ENCODE assay signal across 7 cellular contexts in genomic region chr9:136840877-136841645, GRCh38. TPM values are rescaled to one million over a fixed set of nuclear protein-coding genes. Genes with fewer than 3 reads are reported as not detected.
DNase-seq lines count a peak whose midpoint lies in the region; ATAC-seq and TF ChIP-seq lines count a peak whose summit lies in the region.

No MANE protein-coding gene starts in this region.

- peak overlapping the region; percentile 83 for H3K27ac ChIP-seq in cingulate gyrus (ENCODE audit: low read depth, low read length)
- H3K27ac ChIP-seq in neural cell (ENCODE audit: low read length) = no peak overlapping the region

- peak overlapping the region; percentile 26 for H3K9ac ChIP-seq in neural cell (ENCODE audit: low read length)

- no peaks in the 10 kb centered on the region for H3K9me2 ChIP-seq in neural cell (ENCODE audit: insufficient read depth, low read length)

- no peak overlapping the region for H2AFZ ChIP-seq in neural cell (ENCODE audit: low read depth, low read length)

- H3K4me2 ChIP-seq in neural cell (ENCODE audit: low read length) = no peak overlapping the region

- no peaks in the 10 kb centered on the region for H3K9me3 ChIP-seq in neural cell (ENCODE audit: low read length)

- TF ChIP-seq RAD21 in neural cell (conservative IDR thresholded peaks at IDR 0.05) = no peak

- peak; percentile 60 for DNase-seq in HT1080 (ENCODE audit: low read depth)
- DNase-seq in NCI-H524 (lab: John Stamatoyannopoulos, UW) = peak; percentile 94 to 95
- no peak for DNase-seq in HuH-7 (ENCODE audit: low spot score)
- DNase-seq in NK-92 (lab: John Stamatoyannopoulos, UW; ENCODE audit: unreplicated experiment) = no peak

- no peaks in the 10 kb centered on the region for H3F3A ChIP-seq in neural cell (ENCODE audit: insufficient read depth, low read length, poor library complexity, severe bottlenecking)

- no peak for TF ChIP-seq EP300 in neural cell (conservative IDR thresholded peaks at IDR 0.05; ENCODE audit: poor library complexity, severe bottlenecking)

- H3K4me3 ChIP-seq in neural cell (ENCODE audit: low read length) = no peak overlapping the region

- TF ChIP-seq CTCF in neural cell (IDR thresholded peaks at IDR 0.05; ENCODE audit: poor library complexity, severe bottlenecking) = no peak

- no peaks in the 10 kb centered on the region for H4K20me1 ChIP-seq in neural cell (ENCODE audit: insufficient read depth)

- H3K27me3 ChIP-seq in neural cell (ENCODE audit: insufficient read depth, low read depth, low read length) = no peaks in the 10 kb centered on the region

- no peak for ATAC-seq in HG03135 (IDR thresholded peaks at IDR 0.05; ENCODE audit: unreplicated experiment)

- H3K36me3 ChIP-seq in neural cell (ENCODE audit: insufficient read depth, low read length) = no peaks in the 10 kb centered on the region

- H3K79me2 ChIP-seq in neural cell (replicated peaks; ENCODE audit: insufficient read depth, low read length) = no peaks in the 10 kb centered on the region

TF ChIP-seq in neural cell, 6 proteins besides CTCF, POLR2A, EP300 and RAD21:
- TF ChIP-seq SMC3 (conservative IDR thresholded peaks at IDR 0.05; ENCODE audit: poor library complexity) (no peak), REST (IDR thresholded peaks at IDR 0.05; ENCODE audit: borderline replicate concordance) (no peak), TAF1 (IDR thresholded peaks at IDR 0.05; ENCODE audit: low read depth) (no peak), EZH2 (IDR thresholded peaks at IDR 0.05; ENCODE audit: borderline replicate concordance, insufficient read depth, low read length, poor library complexity, severe bottlenecking) (no peak), MXI1 (conservative IDR thresholded peaks at IDR 0.05; ENCODE audit: poor library complexity, severe bottlenecking) (no peak), POLR2AphosphoS5 (IDR thresholded peaks at IDR 0.05) (no peak)

RNA-seq across cellular contexts. Expression of gene AJM1, which starts 1.2 kb away (rescaled TPM):
- total RNA-seq in HT1080 (2014; rRNA removed; shearing (Covaris generic)) = 0.87 and 1.5 TPM in 2 replicates
- polyA plus RNA-seq in HT1080 (2015; cell fraction: cytosol; rRNA removed) = 1.4 and 1.7 TPM in 2 replicates
- polyA plus RNA-seq in HT1080 (2015; cell fraction: nucleus; rRNA removed) = 8.2 and 11.8 TPM in 2 replicates
- 1.5 TPM in 2 replicates for polyA plus RNA-seq in neural cell
- polyA minus RNA-seq in neural cell = 2.2 TPM in 2 replicates

RNA-seq across cellular contexts. Expression of gene PHPT1, which starts 8.1 kb away (rescaled TPM):
- total RNA-seq in HT1080 (2014; rRNA removed; shearing (Covaris generic)) = 124 and 165 TPM in 2 replicates
- 128 and 173 TPM in 2 replicates for polyA plus RNA-seq in HT1080 (2015; cell fraction: cytosol; rRNA removed)
- polyA plus RNA-seq in HT1080 (2015; cell fraction: nucleus; rRNA removed) = 149 and 152 TPM in 2 replicates
- polyA plus RNA-seq in neural cell = 279 and 293 TPM in 2 replicates
- polyA minus RNA-seq in neural cell = 73.4 and 85.2 TPM in 2 replicates

RNA-seq across cellular contexts. Expression of gene MAMDC4, which starts 11.1 kb away (rescaled TPM):
- 5.5 and 7.4 TPM in 2 replicates for total RNA-seq in HT1080 (2014; rRNA removed; shearing (Covaris generic))
- polyA plus RNA-seq in HT1080 (2015; cell fraction: cytosol; rRNA removed) = 1.3 and 1.5 TPM in 2 replicates
- polyA plus RNA-seq in HT1080 (2015; cell fraction: nucleus; rRNA removed) = 50.1 and 50.4 TPM in 2 replicates
- polyA plus RNA-seq in neural cell = 13.1 and 23.6 TPM in 2 replicates
- 3.9 and 6.1 TPM in 2 replicates for polyA minus RNA-seq in neural cell

RNA-seq across cellular contexts. Expression of gene EDF1, which starts 25.0 kb away (rescaled TPM):
- 301 and 357 TPM in 2 replicates for total RNA-seq in HT1080 (2014; rRNA removed; shearing (Covaris generic))
- polyA plus RNA-seq in HT1080 (2015; cell fraction: cytosol; rRNA removed) = 305 and 309 TPM in 2 replicates
- polyA plus RNA-seq in HT1080 (2015; cell fraction: nucleus; rRNA removed) = 195 and 200 TPM in 2 replicates
- 613 and 677 TPM in 2 replicates for polyA plus RNA-seq in neural cell
- 155 and 194 TPM in 2 replicates for polyA minus RNA-seq in neural cell

RNA-seq across cellular contexts. Expression of gene RABL6, which starts 33.3 kb away (rescaled TPM):
- total RNA-seq in HT1080 (2014; rRNA removed; shearing (Covaris generic)) = 87.9 and 90.9 TPM in 2 replicates
- polyA plus RNA-seq in HT1080 (2015; cell fraction: cytosol; rRNA removed) = 58.6 and 65.0 TPM in 2 replicates
- polyA plus RNA-seq in HT1080 (2015; cell fraction: nucleus; rRNA removed) = 83.3 and 86.8 TPM in 2 replicates
- polyA plus RNA-seq in neural cell = 46.4 and 58.8 TPM in 2 replicates
- polyA minus RNA-seq in neural cell = 82.0 and 87.6 TPM in 2 replicates

Comparison
In these comparisons a context has a peak if more than half of its experiments do, and no peak if none do; other contexts are left out.
1. DNase-seq: peak in HT1080 (single experiment) and NCI-H524 (2 of 2); none in HuH-7 (single experiment) and NK-92 (single experiment).